In the genomic region with DNA sequence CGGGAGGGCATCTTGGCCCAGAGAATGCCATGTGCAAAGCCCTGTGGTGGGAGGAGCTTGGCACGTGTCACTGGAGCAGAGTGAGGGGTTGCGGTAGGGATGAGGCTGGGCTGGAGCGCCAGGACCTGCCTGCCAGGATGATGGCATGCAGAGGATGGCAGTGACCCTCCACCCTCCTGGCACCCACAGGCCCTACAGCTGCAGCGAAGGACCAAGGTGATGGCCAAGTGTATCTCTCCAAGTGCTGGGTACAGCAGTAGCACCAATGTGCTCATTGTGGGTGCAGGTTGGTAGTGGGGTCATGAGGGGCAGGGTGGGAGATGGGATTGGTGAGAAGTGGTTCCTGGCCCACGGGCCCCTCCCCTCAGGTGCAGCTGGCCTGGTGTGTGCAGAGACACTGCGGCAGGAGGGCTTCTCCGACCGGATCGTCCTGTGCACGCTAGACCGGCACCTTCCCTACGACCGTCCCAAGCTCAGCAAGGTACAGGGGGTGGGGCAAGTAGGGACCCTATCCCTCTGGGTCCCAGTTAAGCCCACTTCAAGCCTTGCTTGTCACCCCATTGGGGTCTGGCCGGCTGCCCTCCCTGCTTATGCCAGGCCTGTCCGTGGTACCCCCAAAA, we compare ENCODE assay signal across 1 cellular context.
TF ChIP-seq lines count a peak whose summit lies in the region.

No MANE protein-coding gene starts in this region.

TF ChIP-seq in H1, 55 proteins besides CTCF, POLR2A, EP300 and RAD21:
- TF ChIP-seq HDAC2 (IDR thresholded peaks at IDR 0.05; ENCODE audit: borderline replicate concordance in 1 of 2, low read depth in 2 of 2, low read length in 2 of 2) = no peak
- TF ChIP-seq TAF1 (IDR thresholded peaks at IDR 0.05; ENCODE audit: low read depth, low read length) = no peak
- no peak for TF ChIP-seq POLR2AphosphoS5 (IDR thresholded peaks at IDR 0.05; ENCODE audit: low read depth, low read length)
- no peak for TF ChIP-seq CHD1 (IDR thresholded peaks at IDR 0.05; ENCODE audit: low read depth, low read length)
- no peak for TF ChIP-seq SUZ12 (IDR thresholded peaks at IDR 0.05; ENCODE audit: low read length)
TF ChIP-seq in H1: peak in this region for 0.
